In genomic region chr17:17694229-17695081, GRCh38 we compare ENCODE assay signal across 8 cellular contexts. TPM values are rescaled to one million over a fixed set of nuclear protein-coding genes. Genes with fewer than 3 reads are reported as not detected.
DNase-seq lines count a peak whose midpoint lies in the region; ATAC-seq, FAIRE-seq and TF ChIP-seq lines count a peak whose summit lies in the region.

No MANE protein-coding gene starts in this region.

- H3K27me3 Mint-ChIP-seq in CD14-positive monocyte (ENCODE audit: low read depth in 3 of 3), result peaks cover 8% of the 10 kb centered on the region in 3 donors

- H3K27ac ChIP-seq in pancreas (peak overlapping the region; percentile 94 to 98 (median 96)), tibial artery (peak overlapping the region; percentile 94 to 95)

- ATAC-seq in GM19438 (IDR thresholded peaks at IDR 0.05; ENCODE audit: low read depth, unreplicated experiment) (peak; percentile 42), Right ventricle myocardium superior (ENCODE audit: poor library complexity) (peak; percentile 75), pancreas (peak; percentile 61 to 77 (median 68))
- ATAC-seq in activated naive CD4-positive, alpha-beta T cell treated with anti-CD3 and anti-CD28 coated beads, Interleukin-2, amount 50 U/mL, for 72 hours, result peak; percentile 76 to 77

- DNase-seq in CD14-positive monocyte (ENCODE audit: low spot score), result peak; percentile 81
- peak; percentile 77 for DNase-seq in HuH-7.5 (ENCODE audit: low spot score)
- DNase-seq in SKM-1 (lab: John Stamatoyannopoulos, UW; ENCODE audit: unreplicated experiment), result peak; percentile 55
- peak; percentile 67 to 81 for DNase-seq in activated naive CD4-positive, alpha-beta T cell treated with anti-CD3 and anti-CD28 coated beads, Interleukin-2, amount 50 U/mL, for 72 hours (ENCODE audit: low spot score in 2 of 2)
- DNase-seq in Right ventricle myocardium superior, result peak; percentile 88
- DNase-seq in pancreas, result peak; percentile 66 to 88 (median 72)
- DNase-seq in tibial artery, result peak; percentile 77 to 88

- H3K27me3 ChIP-seq in pancreas, result no peaks in the 10 kb centered on the region
- no peaks in the 10 kb centered on the region for H3K27me3 ChIP-seq in tibial artery

- peak overlapping the region; percentile 86 to 91 for H3K4me3 Mint-ChIP-seq in CD14-positive monocyte

- H3K4me1 Mint-ChIP-seq in CD14-positive monocyte, result peaks cover 60% of the 10 kb centered on the region

- TF ChIP-seq CTCF in CD14-positive monocyte (IDR thresholded peaks at IDR 0.05) (no peak), pancreas (IDR thresholded peaks at IDR 0.05) (no peak), tibial artery (IDR thresholded peaks at IDR 0.05) (no peak)

- peaks cover 4 to 7% of the 10 kb centered on the region in 2 donors for H3K36me3 Mint-ChIP-seq in CD14-positive monocyte
- no peaks in the 10 kb centered on the region for H3K36me3 Mint-ChIP-seq in activated naive CD4-positive, alpha-beta T cell treated with anti-CD3 and anti-CD28 coated beads, Interleukin-2, amount 50 U/mL, for 72 hours

- no peaks in the 10 kb centered on the region for H3K9me3 Mint-ChIP-seq in CD14-positive monocyte
- H3K9me3 Mint-ChIP-seq in activated naive CD4-positive, alpha-beta T cell treated with anti-CD3 and anti-CD28 coated beads, Interleukin-2, amount 50 U/mL, for 72 hours, result no peaks in the 10 kb centered on the region

- no peaks in the 10 kb centered on the region for H3K9me3 ChIP-seq in pancreas
- no peaks in the 10 kb centered on the region for H3K9me3 ChIP-seq in tibial artery

- peak overlapping the region; percentile 94 to 99 (median 97) for H3K27ac Mint-ChIP-seq in CD14-positive monocyte
- peak overlapping the region; percentile 90 to 98 for H3K27ac Mint-ChIP-seq in activated naive CD4-positive, alpha-beta T cell treated with anti-CD3 and anti-CD28 coated beads, Interleukin-2, amount 50 U/mL, for 72 hours

- FAIRE-seq in pancreas (lab: Jason Lieb, UNC), result no peak

- 0 to 1% methylated on average over 66 to 87 of the region's 87 CpGs for WGBS in pancreas, 2 donors

- H3K4me3 ChIP-seq in pancreas, result peak overlapping the region; percentile 58 to 79 (median 70)
- H3K4me3 ChIP-seq in tibial artery, result peak overlapping the region; percentile 66 to 71

- H3K4me1 ChIP-seq in pancreas, result peaks cover 28 to 47% (median 30%) of the 10 kb centered on the region in 3 donors
- peaks cover 3 to 92% (median 67%) of the 10 kb centered on the region in 4 donors for H3K4me1 ChIP-seq in tibial artery

- intact Hi-C loops in CD14-positive monocyte (cut with micrococcal nuclease) (loop anchor here in 1 of 2 donors (5.0 to 10.0 kb wide), 2 partner anchors 58 to 340 kb away; partner anchors contain the start of genes ATPAF2 and GID4), Right ventricle myocardium superior (cut with DNase I) (no loop called here), pancreas (cut with DNase I) (loop anchor here in 1 of 3 donors (10.0 kb wide), 1 partner anchor 50 kb away; no protein-coding TSS in a partner anchor), tibial artery (cut with DNase I; ENCODE audit: low total_unique reads) (loop anchor here (5.0 kb wide), 1 partner anchor 1207 kb away; no protein-coding TSS in a partner anchor)

- H3K36me3 ChIP-seq in pancreas, result no peaks in the 10 kb centered on the region
- no peaks in the 10 kb centered on the region for H3K36me3 ChIP-seq in tibial artery

RNA-seq across cellular contexts. Expression of gene RAI1, which starts 13.2 kb away (rescaled TPM):
- polyA plus RNA-seq in CD14-positive monocyte (1 to 10 TPM in 1 of 2 donors, under 1 TPM in 1; 0.89 to 1.5 TPM), pancreas (10 to 100 TPM; 21.1 to 23.9 TPM)
- total RNA-seq in activated naive CD4-positive, alpha-beta T cell treated with anti-CD3 and anti-CD28 coated beads, Interleukin-2, amount 50 U/mL, for 72 hours, result 10 to 100 TPM; 14.9 to 21.6 TPM
- total RNA-seq in Right ventricle myocardium superior (28.3 TPM), pancreas (10 to 100 TPM; 12.1 to 21.6 (median 13.5) TPM)

Comparison
In these comparisons a context has a peak if more than half of its experiments do, and no peak if none do; other contexts are left out.
1. Peak in every context shown above with its lines: DNase-seq, ATAC-seq, H3K4me3 ChIP-seq and H3K27ac ChIP-seq.